ENCODE assay signal across 9 cellular contexts in genomic region chr6:33761922-33762629, GRCh38. TPM values are rescaled to one million over a fixed set of nuclear protein-coding genes. Genes with fewer than 3 reads are reported as not detected.
DNase-seq lines count a peak whose midpoint lies in the region; ATAC-seq and TF ChIP-seq lines count a peak whose summit lies in the region.
"Had no signal": no experiment of that assay in that cellular context is flagged by ENCODE, and none has a peak within 500 bp of the region (broad histone marks: within the 10 kb centered on the region; RNA-seq: fewer than 3 reads in every experiment).

No MANE protein-coding gene starts in this region.

- H3K36me3 ChIP-seq in trophoblast cell (ENCODE audit: control insufficient read depth in 1 of 2, insufficient read depth in 2 of 2, low read length in 2 of 2): no peaks in the 10 kb centered on the region
- H3K36me3 ChIP-seq: HAP-1 had no signal

- H3K9ac ChIP-seq in trophoblast cell (ENCODE audit: low read length): no peak overlapping the region

- H3K4me2 ChIP-seq in trophoblast cell (ENCODE audit: low read length): no peak overlapping the region

- H2AFZ ChIP-seq in trophoblast cell (ENCODE audit: insufficient read depth, low read length, poor library complexity): no peak overlapping the region

- no peak overlapping the region for H2BK5ac ChIP-seq in trophoblast cell (ENCODE audit: low read depth, low read length, poor library complexity)

- no CpG with 5 or more reads among the region's 7 CpGs for WGBS in trophoblast cell (ENCODE audit: extremely low coverage, insufficient coverage, insufficient read length)

- H2BK12ac ChIP-seq in trophoblast cell (ENCODE audit: low read length): no peak overlapping the region

- H3K9me3 ChIP-seq in trophoblast cell (ENCODE audit: insufficient read depth, low read depth, low read length): no peaks in the 10 kb centered on the region
- H3K9me3 ChIP-seq: HAP-1 had no signal

- no peak overlapping the region for H3K27ac ChIP-seq in trophoblast cell (ENCODE audit: low read depth, low read length)

- TF ChIP-seq CTCF in AG09309 (IDR thresholded peaks at IDR 0.05; ENCODE audit: control insufficient read depth, insufficient read depth, low read depth, low read length, missing control alignments): peak; percentile 77
- peak; percentile 62 for TF ChIP-seq CTCF in GM13976 (IDR thresholded peaks at IDR 0.05; ENCODE audit: borderline replicate concordance, control extremely low read depth, extremely low read depth, insufficient read depth, missing control alignments)

- in situ Hi-C loops in GM13976 (cut with MboI; ENCODE audit: low sequenced_read_pairs, unreplicated experiment): loop anchor here (10.0 kb wide), 1 partner anchor 383 kb away; the partner anchor contains the start of gene GRM4

- no peaks in the 10 kb centered on the region for H3K79me1 ChIP-seq in trophoblast cell (ENCODE audit: low read length)

- H2BK120ac ChIP-seq in trophoblast cell (ENCODE audit: insufficient read depth, low read length, poor library complexity): no peak overlapping the region

- no peak for DNase-seq in AG09309 (ENCODE audit: low read depth)
- peak; percentile 74 for DNase-seq in GM13976 (ENCODE audit: low spot score)
- DNase-seq in NCI-H774 (lab: John Stamatoyannopoulos, UW): peak; percentile 61
- DNase-seq in activated T-cell treated with anti-CD3 and anti-CD28 coated beads for 48 hours (ENCODE audit: low read depth): peak; percentile 36
- peak; percentile 77 for DNase-seq in globus pallidus (ENCODE audit: low spot score)
- peak in 1 of 2 donors; percentile 57 for DNase-seq in trophoblast cell
- DNase-seq in NCI-H526 treated with DMSO at 0.1 percent for 48 hours (lab: John Stamatoyannopoulos, UW): no peak

- no peak overlapping the region for H2AK5ac ChIP-seq in trophoblast cell (ENCODE audit: low read length)

- no peaks in the 10 kb centered on the region for H3K27me3 ChIP-seq in trophoblast cell (ENCODE audit: insufficient read depth, low read length)

- H3K14ac ChIP-seq in trophoblast cell (ENCODE audit: low read length): no peak overlapping the region

- H3K4me1 ChIP-seq in trophoblast cell (ENCODE audit: control insufficient read depth in 1 of 2, insufficient read depth in 2 of 2, low read length in 2 of 2): peaks cover 0 to 2% of the 10 kb centered on the region in 2 experiments
- H3K4me1 ChIP-seq: HAP-1 had no signal

- H3K18ac ChIP-seq in trophoblast cell (ENCODE audit: low read length): no peak overlapping the region

- no peak for ATAC-seq in GM21717 (IDR thresholded peaks at IDR 0.05; ENCODE audit: unreplicated experiment)

- no peak overlapping the region for H3K23ac ChIP-seq in trophoblast cell (ENCODE audit: low read length)

- H3K4me3 ChIP-seq in AG09309 (ENCODE audit: control insufficient read depth, low read depth, low read length): no peak overlapping the region
- no peak overlapping the region for H3K4me3 ChIP-seq in trophoblast cell (ENCODE audit: low read depth, low read length)
- H3K4me3 ChIP-seq: HAP-1 had no signal

- H4K12ac ChIP-seq in trophoblast cell (ENCODE audit: low read depth, low read length): no peak overlapping the region

- no peak overlapping the region for H3K4ac ChIP-seq in trophoblast cell (ENCODE audit: low read depth, low read length)

- no peaks in the 10 kb centered on the region for H3K79me2 ChIP-seq in trophoblast cell (ENCODE audit: control insufficient read depth, insufficient read depth, low read length, poor library complexity)

- H4K91ac ChIP-seq in trophoblast cell (ENCODE audit: low read depth, low read length): no peak overlapping the region

- H4K8ac ChIP-seq in trophoblast cell (ENCODE audit: low read depth, low read length): peak overlapping the region; percentile 39

RNA-seq across cellular contexts. Expression of gene IP6K3, which starts 15.4 kb away (rescaled TPM):
- 1.4 and 1.5 TPM in 2 replicates for polyA plus RNA-seq in trophoblast cell (2013)

RNA-seq across cellular contexts. Expression of gene LEMD2, which starts 26.9 kb away (rescaled TPM):
- 28.0 TPM in 2 replicates for polyA plus RNA-seq in trophoblast cell (2013)

RNA-seq across cellular contexts. Expression of gene MLN, which starts 41.7 kb away (rescaled TPM):
- polyA plus RNA-seq in trophoblast cell (2013): 0.10 TPM in 1 of 2 replicates, not detected in the other

RNA-seq across cellular contexts. Expression of gene UQCC2, which starts 50.6 kb away (rescaled TPM):
- 65.9 and 67.3 TPM in 2 replicates for polyA plus RNA-seq in trophoblast cell (2013)

Comparison
In these comparisons a context has a peak if more than half of its experiments do, and no peak if none do; other contexts are left out.
1. DNase-seq: peak in GM13976 (single experiment), NCI-H774 (single experiment), activated T-cell treated with anti-CD3 and anti-CD28 coated beads for 48 hours (single experiment) and globus pallidus (single experiment); none in AG09309 (single experiment) and NCI-H526 treated with DMSO at 0.1 percent for 48 hours (single experiment).